ENCODE assay signal across 10 cellular contexts in genomic region chr6:93418113-93418447, GRCh38. TPM values are rescaled to one million over a fixed set of nuclear protein-coding genes. Genes with fewer than 3 reads are reported as not detected.
DNase-seq lines count a peak whose midpoint lies in the region; ATAC-seq, FAIRE-seq and TF ChIP-seq lines count a peak whose summit lies in the region.
"Had no signal": no experiment of that assay in that cellular context is flagged by ENCODE, and none has a peak within 500 bp of the region (broad histone marks: within the 10 kb centered on the region; RNA-seq: fewer than 3 reads in every experiment).

No MANE protein-coding gene starts in this region.

- POLR2A ChIA-PET in H1 (lab: Charles Lee; ENCODE audit: partially characterized antibody), result interaction anchor here (1.8 kb wide), 1 partner anchor 14 kb away, joined by 5 read pairs; no protein-coding TSS in a partner anchor

- H3K79me1 ChIP-seq in H1 (ENCODE audit: low read depth, low read length), result no peaks in the 10 kb centered on the region

- peaks cover 0 to 10% (median 4%) of the 10 kb centered on the region in 4 experiments; a peak in 5 of 7 replicates for H3K4me1 ChIP-seq in H1 (replicated peaks in 1 of 4; ENCODE audit: control insufficient read depth in 3 of 4, insufficient read depth in 4 of 4, low read length in 3 of 4)
- peaks cover 4% of the 10 kb centered on the region for H3K4me1 ChIP-seq in osteoblast (ENCODE audit: insufficient read depth, low read length)

- H3K4me3 ChIP-seq in MG63, result peak overlapping the region; percentile 60
- H3K4me3 ChIP-seq in H1 (ENCODE audit: extremely low read depth in 1 of 4, insufficient read depth in 2 of 4, low read depth in 3 of 4, low read length in 4 of 4), result peak overlapping the region; percentile 81 to 88 (median 85)
- H3K4me3 ChIP-seq in osteoblast (ENCODE audit: insufficient read depth, low read length), result peak overlapping the region; percentile 60
- H3K4me3 ChIP-seq: GM12878 had no signal

- H3K9me3 ChIP-seq in MG63, result no peaks in the 10 kb centered on the region
- H3K9me3 ChIP-seq in H1 (ENCODE audit: insufficient read depth in 2 of 2, low read depth in 1 of 2, low read length in 1 of 2), result no peaks in the 10 kb centered on the region
- H3K9me3 ChIP-seq in osteoblast (ENCODE audit: low read depth, low read length), result no peaks in the 10 kb centered on the region
- H3K9me3 ChIP-seq: adrenal gland had no signal

- H3K27ac ChIP-seq in H1 (ENCODE audit: low read depth, low read length) (no peak overlapping the region), osteoblast (ENCODE audit: low read depth, low read length) (no peak overlapping the region)
- H3K27ac ChIP-seq: adrenal gland had no signal

- H2BK15ac ChIP-seq in H1 (ENCODE audit: low read length), result no peak overlapping the region

- H3K4ac ChIP-seq in H1 (replicated peaks; ENCODE audit: insufficient read length, low read depth, low read length), result no peak overlapping the region

- WGBS in H1 (ENCODE audit: extremely low coverage in 1 of 2, insufficient coverage in 1 of 2, insufficient read length in 1 of 2, insufficient replicate concordance in 2 of 2, low coverage in 1 of 2, low lambda C conversion rate in 2 of 2, missing lambda C conversion rate in 1 of 2), 2 experiments, result 3% methylated on average over 6 of the region's 6 CpGs; no CpG with 5 or more reads in 1 of the 2 experiments

- H4K5ac ChIP-seq in H1 (ENCODE audit: insufficient read length, low read depth, low read length), result no peak overlapping the region

- no peak overlapping the region for H3K14ac ChIP-seq in H1 (ENCODE audit: insufficient read length)

- no peak overlapping the region for H4K91ac ChIP-seq in H1 (replicated peaks; ENCODE audit: insufficient read length, low read length)

- H3K18ac ChIP-seq in H1 (ENCODE audit: extremely low read depth, low read length), result no peak overlapping the region

- no peak for TF ChIP-seq EP300 in H1 (IDR thresholded peaks at IDR 0.05; ENCODE audit: borderline replicate concordance in 1 of 2, low read depth in 2 of 2, low read length in 2 of 2)

- peak; percentile 48 for DNase-seq in COR-L47 (lab: John Stamatoyannopoulos, UW)
- no peak for DNase-seq in MG63
- DNase-seq in H1 (ENCODE audit: low read depth in 1 of 2, low spot score in 2 of 2), result no peak
- DNase-seq in osteoblast (ENCODE audit: insufficient read length, low spot score, missing footprints), result peak; percentile 82
- no peak for DNase-seq in NCI-H1930 (lab: John Stamatoyannopoulos, UW)
- no peak for DNase-seq in DMS79 (lab: John Stamatoyannopoulos, UW)
- DNase-seq in NAMALWA (ENCODE audit: low spot score), result no peak

- H2AK5ac ChIP-seq in H1 (ENCODE audit: low read depth, low read length), result no peak overlapping the region

- CTCF ChIA-PET in H1 (lab: Charles Lee; ENCODE audit: partially characterized antibody), result interaction anchor here (1.2 to 2.5 kb wide), 8 partner anchors 12 to 607 kb away, joined by 3 to 9 read pairs (median 5); no protein-coding TSS in a partner anchor

- H2AFZ ChIP-seq in H1 (ENCODE audit: low read length) (no peak overlapping the region), osteoblast (ENCODE audit: low read length) (no peak overlapping the region)

- H3K23ac ChIP-seq in H1 (ENCODE audit: insufficient read length), result no peak overlapping the region

- H3K27me3 ChIP-seq in MG63, result no peaks in the 10 kb centered on the region
- peaks cover 7 to 17% (median 12%) of the 10 kb centered on the region in 4 experiments; a peak in 6 of 7 replicates for H3K27me3 ChIP-seq in H1 (replicated peaks in 1 of 4; ENCODE audit: control insufficient read depth in 3 of 4, extremely low read depth in 1 of 4, insufficient read depth in 3 of 4, low read length in 3 of 4)
- H3K27me3 ChIP-seq in osteoblast (ENCODE audit: insufficient read depth, low read length), result peaks cover 38% of the 10 kb centered on the region

- TF ChIP-seq CTCF in H1 (IDR thresholded peaks at IDR 0.05; ENCODE audit: control extremely low read depth in 1 of 3, insufficient read depth in 1 of 3, low read depth in 1 of 3, low read length in 3 of 3) (no peak), osteoblast (IDR thresholded peaks at IDR 0.05; ENCODE audit: extremely low read depth, low read depth, low read length) (no peak)

- no peaks in the 10 kb centered on the region for H3K79me2 ChIP-seq in H1 (ENCODE audit: control insufficient read depth in 1 of 2, insufficient read depth in 2 of 2, low read length in 2 of 2)
- H3K79me2 ChIP-seq in osteoblast (ENCODE audit: insufficient read depth, low read length), result no peaks in the 10 kb centered on the region

- TF ChIP-seq POLR2A in H1 (IDR thresholded peaks at IDR 0.05; ENCODE audit: control extremely low read depth in 1 of 2, low read depth in 2 of 2, low read length in 2 of 2), result no peak

- no peaks in the 10 kb centered on the region for H3K36me3 ChIP-seq in MG63
- no peaks in the 10 kb centered on the region; a peak in 1 of 8 replicates for H3K36me3 ChIP-seq in H1 (ENCODE audit: control insufficient read depth in 2 of 4, insufficient read depth in 4 of 4, low read length in 3 of 4)
- H3K36me3 ChIP-seq in osteoblast (ENCODE audit: insufficient read depth, low read length), result no peaks in the 10 kb centered on the region
- H3K36me3 ChIP-seq: adrenal gland had no signal

- FAIRE-seq in H1 (lab: Jason Lieb, UNC), result no peak
- FAIRE-seq: GM12878 had no signal

- no peak overlapping the region for H4K8ac ChIP-seq in H1 (ENCODE audit: extremely low read depth, insufficient read depth, low read length)

- ATAC-seq in GM18519 (IDR thresholded peaks at IDR 0.05; ENCODE audit: low FRiP score, unreplicated experiment), result no peak
- ATAC-seq: GM12878 had no signal

- H3K23me2 ChIP-seq in H1 (ENCODE audit: low read depth, low read length), result peaks cover 20% of the 10 kb centered on the region

- H3K9ac ChIP-seq in H1 (replicated peaks in 1 of 4; ENCODE audit: extremely low read depth in 1 of 4, low read depth in 3 of 4, low read length in 3 of 4), result no peak overlapping the region; a peak in 3 of 7 replicates

- no peak overlapping the region for H2BK5ac ChIP-seq in H1 (ENCODE audit: low read depth, low read length)

- peaks cover 4 to 8% of the 10 kb centered on the region in 2 experiments for H4K20me1 ChIP-seq in H1 (replicated peaks in 1 of 2; ENCODE audit: control insufficient read depth in 1 of 2, insufficient read depth in 2 of 2, low read length in 2 of 2)
- H4K20me1 ChIP-seq in osteoblast (ENCODE audit: insufficient read depth, low read length), result no peaks in the 10 kb centered on the region

- H2BK120ac ChIP-seq in H1 (replicated peaks; ENCODE audit: low read depth, low read length), result no peak overlapping the region

- no peak for TF ChIP-seq RAD21 in H1 (IDR thresholded peaks at IDR 0.05 in 1 of 2, conservative IDR thresholded peaks at IDR 0.05 in 1 of 2; ENCODE audit: low read depth in 2 of 2, low read length in 2 of 2)

- H2BK12ac ChIP-seq in H1 (ENCODE audit: low read depth, low read length), result no peak overlapping the region

- peak overlapping the region; percentile 91 to 98 for H3K4me2 ChIP-seq in H1 (ENCODE audit: insufficient read depth in 1 of 2, low read depth in 2 of 2, low read length in 2 of 2)
- peak overlapping the region; percentile 87 for H3K4me2 ChIP-seq in osteoblast (ENCODE audit: insufficient read depth, low read length)

- no peak overlapping the region for H2BK20ac ChIP-seq in H1 (ENCODE audit: low read length)

- no peak overlapping the region for H3K56ac ChIP-seq in H1 (replicated peaks; ENCODE audit: insufficient read length, low read depth, low read length)

TF ChIP-seq in H1, 55 proteins besides CTCF, POLR2A, EP300 and RAD21 (continues in another document):
- no peak for TF ChIP-seq JUND (IDR thresholded peaks at IDR 0.05; ENCODE audit: low read length)
- no peak for TF ChIP-seq EGR1 (IDR thresholded peaks at IDR 0.05; ENCODE audit: borderline replicate concordance, low read depth, low read length)
- TF ChIP-seq NANOG (IDR thresholded peaks at IDR 0.05; ENCODE audit: insufficient read depth, low read depth, low read length, poor library complexity, severe bottlenecking), result no peak
- no peak for TF ChIP-seq POLR2AphosphoS5 (IDR thresholded peaks at IDR 0.05; ENCODE audit: low read depth, low read length)
- no peak for TF ChIP-seq TCF12 (IDR thresholded peaks at IDR 0.05; ENCODE audit: low read depth, low read length)
- TF ChIP-seq, protein P1, sequence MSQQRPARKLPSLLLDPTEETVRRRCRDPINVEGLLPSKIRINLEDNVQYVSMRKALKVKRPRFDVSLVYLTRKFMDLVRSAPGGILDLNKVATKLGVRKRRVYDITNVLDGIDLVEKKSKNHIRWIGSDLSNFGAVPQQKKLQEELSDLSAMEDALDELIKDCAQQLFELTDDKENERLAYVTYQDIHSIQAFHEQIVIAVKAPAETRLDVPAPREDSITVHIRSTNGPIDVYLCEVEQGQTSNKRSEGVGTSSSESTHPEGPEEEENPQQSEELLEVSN (IDR thresholded peaks at IDR 0.05), result no peak
- no peak for TF ChIP-seq SP2 (IDR thresholded peaks at IDR 0.05; ENCODE audit: low read length)
- no peak for TF ChIP-seq EZH2 (IDR thresholded peaks at IDR 0.05; ENCODE audit: low read depth, low read length, severe bottlenecking)
- no peak for TF ChIP-seq BCL11A (IDR thresholded peaks at IDR 0.05; ENCODE audit: low read depth in 2 of 2, low read length in 2 of 2)
- TF ChIP-seq ATF3 (IDR thresholded peaks at IDR 0.05; ENCODE audit: insufficient read depth, low read depth, low read length), result no peak
- TF ChIP-seq SAP30 (IDR thresholded peaks at IDR 0.05; ENCODE audit: insufficient read depth, insufficient replicate concordance, low read length), result no peak
- TF ChIP-seq SIRT6 (IDR thresholded peaks at IDR 0.05; ENCODE audit: low read length), result no peak

RNA-seq across cellular contexts. Expression of gene EPHA7, which starts 1.3 kb away (rescaled TPM):
- 4.3 and 7.0 TPM in 2 replicates for total RNA-seq in MG63 (2014; rRNA removed; shearing (Covaris generic); ENCODE audit: low replicate concordance)
- 6.1 and 6.8 TPM in 2 replicates for total RNA-seq in H1 (2021; fragmentation: NEBNext Ultra II Directional; extraction: Animal tissue kit (Norgen Biotek cat#: 25700))
- polyA plus RNA-seq in H1 (2011; rRNA removed), result 0.74 and 1.3 TPM in 2 replicates
- 1.7 TPM for polyA plus RNA-seq in H1 (2011; cell fraction: cytosol; rRNA removed)
- 1.1 TPM for polyA plus RNA-seq in H1 (2011; cell fraction: nucleus; rRNA removed)
- 2.3 to 5.1 TPM (median 2.8 TPM) in 4 replicates for polyA plus RNA-seq in H1 (2012, experiment 1 of 2)
- polyA plus RNA-seq in H1 (2012, experiment 2 of 2), result 0.12 TPM
- 6.8 TPM for polyA plus RNA-seq in H1 (2013, experiment 1 of 2)
- 6.1 TPM for polyA plus RNA-seq in H1 (2013, experiment 2 of 2)
- 7.5 and 9.3 TPM in 2 replicates for polyA minus RNA-seq in H1 (2011; rRNA and poly(A)+ RNA removed)
- polyA minus RNA-seq in H1 (2011; cell fraction: cytosol; rRNA and poly(A)+ RNA removed), result 3.4 TPM
- polyA minus RNA-seq in H1 (2011; cell fraction: nucleus; rRNA and poly(A)+ RNA removed), result 10.4 TPM
- total RNA-seq in osteoblast, result 0.29 TPM in 1 of 2 replicates, not detected in the other
- total RNA-seq: GM12878 had no signal
- polyA plus RNA-seq: GM12878 had no signal

Comparison
In these comparisons a context has a peak if more than half of its experiments do, and no peak if none do; other contexts are left out.
1. DNase-seq: peak in COR-L47 (single experiment) and osteoblast (single experiment); none in MG63 (single experiment), H1 (0 of 2), NCI-H1930 (0 of 2), DMS79 (single experiment) and NAMALWA (single experiment).
2. Peak in every context shown above with its lines, with median percentiles within 50 percentile points of each other: H3K4me3 ChIP-seq.